ENCODE assay signal across 21 cellular contexts in the genomic region with DNA sequence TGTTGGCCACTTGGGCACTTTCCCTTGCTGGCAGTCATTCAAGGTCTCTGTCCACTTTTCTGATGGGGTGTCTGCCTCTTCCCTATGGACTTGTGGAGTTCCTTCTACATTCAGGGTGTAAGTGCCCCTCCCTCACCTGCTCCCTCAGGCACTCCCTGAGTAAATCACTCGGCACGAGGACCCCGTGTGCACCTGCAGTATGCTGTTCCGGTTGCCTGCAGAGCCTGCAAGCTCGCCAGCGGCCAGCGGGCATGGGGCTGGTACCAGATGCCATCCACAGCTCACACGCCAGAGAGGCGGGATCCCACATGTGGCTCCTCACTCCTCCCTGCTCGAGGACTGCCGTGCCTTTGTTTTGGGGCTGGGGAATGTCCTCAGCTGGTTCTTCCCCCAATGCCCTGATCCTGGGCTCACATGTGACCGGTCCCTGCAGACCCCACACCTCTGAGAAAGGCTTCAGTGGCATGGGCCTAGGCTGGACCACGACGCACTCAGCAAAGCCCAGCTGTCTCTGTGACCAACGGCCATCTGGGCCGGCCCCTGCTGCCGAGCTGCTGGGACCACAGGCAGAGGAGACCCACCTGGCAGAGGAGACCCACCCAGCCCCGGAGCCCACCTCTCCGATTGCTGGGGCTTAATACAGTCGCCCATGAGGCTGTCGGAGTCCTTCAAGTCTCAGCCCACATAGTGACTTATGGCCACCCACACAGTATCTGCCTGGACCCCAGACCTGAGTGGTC. TPM values are rescaled to one million over a fixed set of nuclear protein-coding genes. Genes with fewer than 3 reads are reported as not detected.
"Had no signal": no experiment of that assay in that cellular context is flagged by ENCODE, and none has a peak within 500 bp of the region (broad histone marks: within the 10 kb centered on the region; RNA-seq: fewer than 3 reads in every experiment).

No MANE protein-coding gene starts in this region.

- H2AFZ ChIP-seq: parathyroid adenoma had no signal

- H3K27me3 Mint-ChIP-seq: activated naive CD4-positive, alpha-beta T cell treated with anti-CD3 and anti-CD28 coated beads, Interleukin-2, amount 50 U/mL, for 24 hours had no signal

- H3K9me3 ChIP-seq: ascending aorta, gastrocnemius medialis, heart left ventricle, neutrophil, sigmoid colon, stomach had no signal

- H3K4me3 Mint-ChIP-seq: activated naive CD4-positive, alpha-beta T cell treated with anti-CD3 and anti-CD28 coated beads, Interleukin-2, amount 50 U/mL, for 24 hours; activated T-cell treated with anti-CD3 and anti-CD28 coated beads, Interleukin-2, amount 50 U/mL, for 72 hours; immature natural killer cell; natural killer cell; stimulated activated effector memory CD8-positive, alpha-beta T cell treated with anti-CD3 and anti-CD28 coated beads, Interleukin-12 subunit alpha, Interleukin-12 subunit beta, amount 100 ng/mL, for 72 hours had no signal

- H3K9ac ChIP-seq: parathyroid adenoma had no signal

- H3K36me3 ChIP-seq: ascending aorta, gastrocnemius medialis, heart left ventricle, neutrophil, sigmoid colon, stomach, WERI-Rb-1 had no signal

- H3K27ac ChIP-seq: ascending aorta, gastrocnemius medialis, heart left ventricle, neutrophil, parathyroid adenoma, sigmoid colon, stomach, WERI-Rb-1 had no signal

- DNase-seq: activated CD4-positive, alpha-beta T cell treated with anti-CD3 and anti-CD28 coated beads, Interleukin-2, amount 50 U/mL, for 4 hours; activated effector memory CD4-positive, alpha-beta T cell treated with anti-CD3 and anti-CD28 coated beads, Interleukin-2, amount 50 U/mL, for 16 hours; activated T-cell treated with anti-CD3 and anti-CD28 coated beads, Interleukin-2, amount 50 U/mL, for 72 hours; cortex of kidney; erythroblast; gastrocnemius medialis; immature natural killer cell; natural killer cell; sigmoid colon; stimulated activated CD4-positive, alpha-beta T cell treated with anti-CD3 and anti-CD28 coated beads, Interleukin-4, amount 100 ng/mL, for 24 hours; stomach; trophoblast cell; WERI-Rb-1 had no signal

- H3K4me1 ChIP-seq: ascending aorta had no signal

- H3K36me3 Mint-ChIP-seq: activated naive CD4-positive, alpha-beta T cell treated with anti-CD3 and anti-CD28 coated beads, Interleukin-2, amount 50 U/mL, for 24 hours; natural killer cell had no signal

- H3K9me3 Mint-ChIP-seq: activated naive CD4-positive, alpha-beta T cell treated with anti-CD3 and anti-CD28 coated beads, Interleukin-2, amount 50 U/mL, for 24 hours; immature natural killer cell; natural killer cell; stimulated activated effector memory CD8-positive, alpha-beta T cell treated with anti-CD3 and anti-CD28 coated beads, Interleukin-12 subunit alpha, Interleukin-12 subunit beta, amount 100 ng/mL, for 72 hours had no signal

- H3K27ac Mint-ChIP-seq: activated naive CD4-positive, alpha-beta T cell treated with anti-CD3 and anti-CD28 coated beads, Interleukin-2, amount 50 U/mL, for 24 hours; activated T-cell treated with anti-CD3 and anti-CD28 coated beads, Interleukin-2, amount 50 U/mL, for 72 hours; immature natural killer cell; natural killer cell; stimulated activated effector memory CD8-positive, alpha-beta T cell treated with anti-CD3 and anti-CD28 coated beads, Interleukin-12 subunit alpha, Interleukin-12 subunit beta, amount 100 ng/mL, for 72 hours had no signal

- H3K4me3 ChIP-seq: ascending aorta, gastrocnemius medialis, heart left ventricle, lung, sigmoid colon, stomach had no signal

- ATAC-seq: activated T-cell treated with anti-CD3 and anti-CD28 coated beads, Interleukin-2, amount 50 U/mL, for 72 hours; gastrocnemius medialis; heart left ventricle; natural killer cell; stimulated activated effector memory CD8-positive, alpha-beta T cell treated with anti-CD3 and anti-CD28 coated beads, Interleukin-12 subunit alpha, Interleukin-12 subunit beta, amount 100 ng/mL, for 72 hours had no signal

- H3K27me3 ChIP-seq: ascending aorta had no signal

RNA-seq across cellular contexts. Expression of a gene that starts 54.2 kb away (rescaled TPM):
- total RNA-seq: activated T-cell treated with anti-CD3 and anti-CD28 coated beads, Interleukin-2, amount 50 U/mL, for 72 hours; ascending aorta; gastrocnemius medialis; natural killer cell; sigmoid colon; stomach; temporal lobe had no signal
- polyA plus RNA-seq: immature natural killer cell had no signal
